8 cellular contexts compared by ENCODE assay signal in the genomic region with DNA sequence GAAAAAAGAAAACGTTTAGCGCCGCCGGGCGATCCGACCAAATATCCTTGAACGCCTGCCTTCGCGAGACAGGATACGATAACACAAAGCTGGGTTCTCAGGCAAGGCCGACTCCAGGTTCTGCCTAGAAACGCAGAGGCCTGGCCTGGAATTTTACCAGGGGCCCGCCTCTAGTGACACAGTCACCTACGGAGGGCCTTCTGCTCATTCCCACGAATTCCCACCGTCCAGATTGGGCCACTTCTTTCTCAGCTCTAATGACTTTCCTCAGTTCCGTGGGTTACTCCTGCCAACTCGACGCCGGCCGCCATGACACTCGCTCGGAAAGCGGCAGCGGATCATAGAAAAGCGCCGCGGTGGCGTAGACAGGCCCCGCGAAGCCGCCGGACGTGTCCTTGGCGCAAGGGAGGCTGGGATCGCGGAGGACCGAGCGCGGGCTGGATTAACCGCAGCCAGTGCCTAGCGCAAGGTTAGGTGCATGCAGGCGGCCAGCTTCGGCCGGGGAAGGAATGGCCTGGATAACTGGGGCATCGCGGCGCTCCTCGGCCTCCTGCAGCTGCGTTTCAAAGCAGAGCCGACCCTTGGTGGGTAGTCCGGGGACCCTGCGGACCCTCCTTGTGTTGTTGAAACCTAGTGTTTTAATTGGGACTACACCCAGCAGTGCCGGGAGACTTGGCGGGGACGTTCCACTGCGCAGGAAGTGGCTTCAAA. TPM values are rescaled to one million over a fixed set of nuclear protein-coding genes. Genes with fewer than 3 reads are reported as not detected.
DNase-seq lines count a peak whose midpoint lies in the region; ATAC-seq, FAIRE-seq and TF ChIP-seq lines count a peak whose summit lies in the region.

Gene TRIP11 (minus strand): TSS at position 340 of the 711 bp plus-strand sequence. CDS start 374 bp downstream, outside the sequence.

- H2AFZ ChIP-seq in OCI-LY3 (ENCODE audit: low read depth, low read length) = peak within 1 kb of the TSS; percentile 82
- peak within 1 kb of the TSS; percentile 80 for H2AFZ ChIP-seq in endothelial cell of umbilical vein (ENCODE audit: low read depth, low read length)

- POLR2A ChIA-PET in endothelial cell of umbilical vein (lab: Charles Lee) = interaction anchor here (0.9 to 1.8 kb wide), 4 partner anchors 43 to 754 kb away, joined by 3 to 11 read pairs (median 5); partner anchors contain the start of genes ATXN3, CPSF2, GOLGA5 and NDUFB1

- H3K79me2 ChIP-seq in OCI-LY3 (ENCODE audit: low read length) (peaks cover 60% of the 10 kb centered on the region), endothelial cell of umbilical vein (ENCODE audit: control insufficient read depth, insufficient read depth, low read length) (peaks cover 48% of the 10 kb centered on the region)

- peak within 1 kb of the TSS; percentile 93 for H3K27ac Mint-ChIP-seq in Calu3 (ENCODE audit: unreplicated experiment)

- CTCF ChIA-PET in Calu3 (lab: Charles Lee) (interaction anchor here (0.5 to 1.2 kb wide), 2 partner anchors 82 to 129 kb away, joined by 3 read pairs; partner anchors contain the start of genes CPSF2 and NDUFB1), endothelial cell of umbilical vein (lab: Charles Lee) (interaction anchor here (0.8 to 2.8 kb wide), 6 partner anchors 10 to 82 kb away, joined by 3 to 20 read pairs (median 4); partner anchors contain the start of genes ATXN3, CPSF2 and NDUFB1)

- BruUV-seq in Calu3 (replicated peaks; lab: Mats Ljungman, UMichigan) (no TSS peak), endothelial cell of umbilical vein (replicated peaks; lab: Mats Ljungman, UMichigan) (TSS peak; percentile 87)

- peaks cover 24% of the 10 kb centered on the region for H3K4me1 Mint-ChIP-seq in Calu3 (ENCODE audit: low read depth, unreplicated experiment)

- dilution Hi-C loops in endothelial cell of umbilical vein (cut with MboI; ENCODE audit: extremely low pct_ligation_motif_present, low sequenced_read_pairs) = no loop called here

- TF ChIP-seq POLR2A in endothelial cell of umbilical vein (IDR thresholded peaks at IDR 0.05; ENCODE audit: low read depth, low read length) = peak; percentile 91

- H3K9ac ChIP-seq in HUES6 (ENCODE audit: low read length) (peak within 1 kb of the TSS; percentile 97), OCI-LY3 (ENCODE audit: low read length) (peak within 1 kb of the TSS; percentile 90), endothelial cell of umbilical vein (replicated peaks; ENCODE audit: extremely low read depth, insufficient read depth, low read length) (peak within 1 kb of the TSS; percentile 99)

- DNase-seq in Calu3 (peak; percentile 96), endothelial cell of umbilical vein (ENCODE audit: low read depth, low spot score) (peak; percentile 94), middle frontal gyrus (ENCODE audit: extremely low spot score, low spot score) (peak; percentile 90)
- peak; percentile 96 for DNase-seq in activated CD8-positive, alpha-beta memory T cell treated with anti-CD3 and anti-CD28 coated beads, Interleukin-2, amount 50 U/mL, for 48 hours
- peak; percentile 90 to 93 for DNase-seq in stimulated activated CD8-positive, alpha-beta memory T cell treated with anti-CD3 and anti-CD28 coated beads, Interleukin-2, amount 100 ng/mL, for 48 hours (ENCODE audit: low read depth in 2 of 2)

- peaks cover 24% of the 10 kb centered on the region for H4K20me1 ChIP-seq in OCI-LY3 (ENCODE audit: insufficient read depth, low read length)
- no peaks in the 10 kb centered on the region for H4K20me1 ChIP-seq in endothelial cell of umbilical vein (replicated peaks; ENCODE audit: control insufficient read depth, extremely low read depth, insufficient read depth, low read length)

- H3K27ac ChIP-seq in HUES6 (ENCODE audit: low read depth, low read length) (peak within 1 kb of the TSS; percentile 94), OCI-LY3 (ENCODE audit: low read length) (peak within 1 kb of the TSS; percentile 70), endothelial cell of umbilical vein (ENCODE audit: insufficient read depth, low read depth, low read length) (peak within 1 kb of the TSS; percentile 92)

- H3K4me2 ChIP-seq in OCI-LY3 (ENCODE audit: low read length) = peak within 1 kb of the TSS; percentile 93
- H3K4me2 ChIP-seq in endothelial cell of umbilical vein (ENCODE audit: insufficient read depth, low read length) = peak within 1 kb of the TSS; percentile 93

- ATAC-seq in GM21423 (IDR thresholded peaks at IDR 0.05; ENCODE audit: unreplicated experiment) = peak; percentile 97

- H3K9me3 ChIP-seq in HUES6 (ENCODE audit: control insufficient read depth, insufficient read depth, low read depth, low read length) (no peaks in the 10 kb centered on the region), OCI-LY3 (ENCODE audit: insufficient read depth, low read length) (no peaks in the 10 kb centered on the region), endothelial cell of umbilical vein (replicated peaks; ENCODE audit: control insufficient read depth, insufficient read depth, low read length) (no peaks in the 10 kb centered on the region)

- H3K36me3 ChIP-seq in HUES6 (ENCODE audit: control insufficient read depth, insufficient read depth, low read length) (no peaks in the 10 kb centered on the region), OCI-LY3 (replicated peaks; ENCODE audit: low read depth, low read length) (peaks cover 8% of the 10 kb centered on the region), endothelial cell of umbilical vein (ENCODE audit: control insufficient read depth in 2 of 2, extremely low read depth in 1 of 2, insufficient read depth in 2 of 2, low read length in 2 of 2) (no peaks in the 10 kb centered on the region)

- H3K9me1 ChIP-seq in endothelial cell of umbilical vein (replicated peaks; ENCODE audit: control insufficient read depth, extremely low read depth, insufficient read depth, low read length) = no peaks in the 10 kb centered on the region

- peak within 1 kb of the TSS; percentile 92 for H3K4me3 Mint-ChIP-seq in Calu3 (ENCODE audit: low read depth, unreplicated experiment)

- intact Hi-C loops in Calu3 (cut with micrococcal nuclease; ENCODE audit: unreplicated experiment) (no loop called here), endothelial cell of umbilical vein (cut with micrococcal nuclease) (loop anchor here (1.0 to 5.0 kb wide), 5 partner anchors 43 to 530 kb away; partner anchors contain the start of genes ATXN3, FBLN5 and PPP4R3A)

- H3K36me3 Mint-ChIP-seq in Calu3 (ENCODE audit: insufficient read depth, unreplicated experiment) = peaks cover 35% of the 10 kb centered on the region

- H3K9me3 Mint-ChIP-seq in Calu3 (ENCODE audit: low read depth, unreplicated experiment) = peaks cover 3% of the 10 kb centered on the region

- peak; percentile 97 for FAIRE-seq in endothelial cell of umbilical vein (lab: Jason Lieb, UNC)

- H3K4me1 ChIP-seq in HUES6 (ENCODE audit: control insufficient read depth, insufficient read depth, low read length) = peaks cover 14% of the 10 kb centered on the region
- H3K4me1 ChIP-seq in OCI-LY3 (ENCODE audit: low read length) = peaks cover 14% of the 10 kb centered on the region
- H3K4me1 ChIP-seq in endothelial cell of umbilical vein (ENCODE audit: control insufficient read depth, extremely low read depth, insufficient read depth, low read length) = peaks cover 16% of the 10 kb centered on the region

- TF ChIP-seq CTCF in Calu3 (IDR thresholded peaks at IDR 0.05; ENCODE audit: unreplicated experiment) = no peak
- TF ChIP-seq CTCF in OCI-LY3 (IDR thresholded peaks at IDR 0.05; ENCODE audit: low read depth, low read length) = no peak
- TF ChIP-seq CTCF in endothelial cell of umbilical vein (IDR thresholded peaks at IDR 0.05; ENCODE audit: extremely low read depth in 1 of 2, insufficient read depth in 1 of 2, low read depth in 1 of 2, low read length in 2 of 2) = no peak

- H3K4me3 ChIP-seq in HUES6 (ENCODE audit: low read depth, low read length) (peak within 1 kb of the TSS; percentile 87), OCI-LY3 (ENCODE audit: low read length) (peak within 1 kb of the TSS; percentile 85), endothelial cell of umbilical vein (replicated peaks in 1 of 3; ENCODE audit: insufficient read depth in 1 of 3, low read depth in 1 of 3, low read length in 3 of 3) (peak within 1 kb of the TSS; percentile 67 to 96 (median 73))

- H3K27me3 Mint-ChIP-seq in Calu3 (ENCODE audit: unreplicated experiment) = no peaks in the 10 kb centered on the region

- H3K27me3 ChIP-seq in HUES6 (ENCODE audit: control insufficient read depth, insufficient read depth, low read length) = no peaks in the 10 kb centered on the region
- H3K27me3 ChIP-seq in OCI-LY3 (ENCODE audit: low read depth, low read length) = no peaks in the 10 kb centered on the region
- no peaks in the 10 kb centered on the region for H3K27me3 ChIP-seq in endothelial cell of umbilical vein (ENCODE audit: control insufficient read depth in 2 of 2, insufficient read depth in 2 of 2, low read length in 2 of 2)

TF ChIP-seq in endothelial cell of umbilical vein, 7 proteins besides CTCF, POLR2A, EP300 and RAD21:
- no peak for TF ChIP-seq GATA2 (IDR thresholded peaks at IDR 0.05; ENCODE audit: insufficient read depth, insufficient read length, low read depth, low read length)
- TF ChIP-seq POLR2AphosphoS5 (IDR thresholded peaks at IDR 0.05; ENCODE audit: insufficient read depth, low read depth, low read length) = peak; percentile 95
- peak; percentile 58 for TF ChIP-seq MYC (IDR thresholded peaks at IDR 0.05; ENCODE audit: low read depth, low read length)
TF ChIP-seq in endothelial cell of umbilical vein: peak in this region for 2.

RNA-seq across cellular contexts. Expression of gene TRIP11, which starts in this region (rescaled TPM):
- total RNA-seq in Calu3 (2022) (50.2 and 53.8 TPM in 2 replicates), endothelial cell of umbilical vein (51.7 and 58.0 TPM in 2 replicates)
- 6.0 and 7.0 TPM in 2 replicates for polyA plus RNA-seq in endothelial cell of umbilical vein
- polyA plus RNA-seq in endothelial cell of umbilical vein (2011; cell fraction: cytosol; rRNA removed) = 8.6 and 10.0 TPM in 2 replicates
- polyA plus RNA-seq in endothelial cell of umbilical vein (2011; cell fraction: nucleus; rRNA removed) = 12.3 and 14.0 TPM in 2 replicates
- 23.1 and 25.2 TPM in 2 replicates for polyA plus RNA-seq in endothelial cell of umbilical vein (2012)
- polyA minus RNA-seq in endothelial cell of umbilical vein = 90.7 and 111 TPM in 2 replicates
- 9.6 TPM for polyA minus RNA-seq in endothelial cell of umbilical vein (2011; cell fraction: cytosol; rRNA and poly(A)+ RNA removed)
- polyA minus RNA-seq in endothelial cell of umbilical vein (2011; cell fraction: nucleus; rRNA and poly(A)+ RNA removed) = 74.9 and 85.7 TPM in 2 replicates

Comparison
In these comparisons a context has a peak if more than half of its experiments do, and no peak if none do; other contexts are left out.
1. Peak in every context shown above with its lines: DNase-seq, ATAC-seq, H3K4me3 ChIP-seq and H3K27ac ChIP-seq.